ENCODE assay signal across 1 cellular context in genomic region chr12:95218164-95218851, GRCh38.
TF ChIP-seq lines count a peak whose summit lies in the region.

No MANE protein-coding gene starts in this region.

TF ChIP-seq in GM12878, 131 proteins besides CTCF, POLR2A, EP300 and RAD21:
- TF ChIP-seq SRF (IDR thresholded peaks at IDR 0.05; ENCODE audit: low read depth in 2 of 2, low read length in 2 of 2) (peak in 1 of 2 experiments; percentile 74; a peak in 2 of 4 replicates), SMARCA5 (IDR thresholded peaks at IDR 0.05) (no peak), RBBP5 (conservative IDR thresholded peaks at IDR 0.05) (no peak), POU2F2 (IDR thresholded peaks at IDR 0.05; ENCODE audit: borderline replicate concordance, low read depth, low read length) (no peak), MEF2A (IDR thresholded peaks at IDR 0.05; ENCODE audit: insufficient read depth, low read depth, low read length) (peak; percentile 32; the same call in 1 of the 2 replicates), MTA3 (IDR thresholded peaks at IDR 0.05; ENCODE audit: borderline replicate concordance, low read length) (0 out of 2 replicates have a peak, but pooled peaks have one; percentile 47), TARDBP (IDR thresholded peaks at IDR 0.05; ENCODE audit: borderline replicate concordance) (no peak), ZNF384 (IDR thresholded peaks at IDR 0.05; ENCODE audit: borderline replicate concordance, low read depth, low read length) (peak; percentile 80), STAT3 (IDR thresholded peaks at IDR 0.05; ENCODE audit: low read depth, low read length) (no peak), TAF1 (IDR thresholded peaks at IDR 0.05; ENCODE audit: borderline replicate concordance, low read depth, low read length) (peak; percentile 35; the same call in 1 of the 2 replicates), SKIL (IDR thresholded peaks at IDR 0.05; ENCODE audit: low read depth, poor library complexity, severe bottlenecking) (peak; percentile 33), FOXM1 (IDR thresholded peaks at IDR 0.05; ENCODE audit: low read depth, low read length) (no peak), EED (IDR thresholded peaks at IDR 0.05; ENCODE audit: low read depth) (0 out of 2 replicates have a peak, but pooled peaks have one; percentile 28), MEF2B (IDR thresholded peaks at IDR 0.05; ENCODE audit: partially characterized antibody, poor library complexity, severe bottlenecking) (peak; percentile 21), YY1 (IDR thresholded peaks at IDR 0.05; ENCODE audit: low read depth, low read length) (peak; percentile 90), MTA2 (IDR thresholded peaks at IDR 0.05; ENCODE audit: low read depth) (no peak), ZSCAN29 (IDR thresholded peaks at IDR 0.05) (no peak; the same call in 1 of the 2 replicates), IKZF2 (IDR thresholded peaks at IDR 0.05) (peak in 1 of 2 experiments; percentile 5; a peak in 1 of 4 replicates), ZNF24 (IDR thresholded peaks at IDR 0.05) (no peak), CBX5 (IDR thresholded peaks at IDR 0.05; ENCODE audit: low read depth) (0 out of 2 replicates have a peak, but pooled peaks have one; percentile 29), RB1 (IDR thresholded peaks at IDR 0.05; ENCODE audit: borderline replicate concordance) (no peak), RUNX3 (IDR thresholded peaks at IDR 0.05; ENCODE audit: low read length) (no peak), E4F1 (IDR thresholded peaks at IDR 0.05; ENCODE audit: borderline replicate concordance, partially characterized antibody) (no peak), BACH1 (IDR thresholded peaks at IDR 0.05; ENCODE audit: borderline replicate concordance) (no peak), STAT1 (conservative IDR thresholded peaks at IDR 0.05) (no peak), PML (IDR thresholded peaks at IDR 0.05; ENCODE audit: low read length) (peak; percentile 6; the same call in 1 of the 2 replicates), RFX5 (IDR thresholded peaks at IDR 0.05; ENCODE audit: low read depth, low read length) (no peak), TCF3 (IDR thresholded peaks at IDR 0.05; ENCODE audit: borderline replicate concordance, insufficient read depth, low read depth, low read length) (no peak), ETV6 (conservative IDR thresholded peaks at IDR 0.05 in 1 of 2, IDR thresholded peaks at IDR 0.05 in 1 of 2; ENCODE audit: borderline replicate concordance in 1 of 2, low read depth in 1 of 2) (no peak), IKZF1 (conservative IDR thresholded peaks at IDR 0.05) (no peak; the same call in 1 of the 2 replicates), HDGF (IDR thresholded peaks at IDR 0.05) (no peak), RAD51 (IDR thresholded peaks at IDR 0.05) (0 out of 2 replicates have a peak, but pooled peaks have one; percentile 14), RCOR1 (conservative IDR thresholded peaks at IDR 0.05; ENCODE audit: low read depth, low read length) (no peak), JUNB (IDR thresholded peaks at IDR 0.05) (no peak), CHD1 (IDR thresholded peaks at IDR 0.05; ENCODE audit: low read depth, low read length) (0 out of 2 replicates have a peak, but pooled peaks have one; percentile 16), FOXK2 (IDR thresholded peaks at IDR 0.05) (no peak)
- TF ChIP-seq, protein P1, sequence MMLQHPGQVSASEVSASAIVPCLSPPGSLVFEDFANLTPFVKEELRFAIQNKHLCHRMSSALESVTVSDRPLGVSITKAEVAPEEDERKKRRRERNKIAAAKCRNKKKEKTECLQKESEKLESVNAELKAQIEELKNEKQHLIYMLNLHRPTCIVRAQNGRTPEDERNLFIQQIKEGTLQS (IDR thresholded peaks at IDR 0.05; ENCODE audit: borderline replicate concordance, extremely low read depth, low read depth, low read length), result no peak
- TF ChIP-seq, protein P2, sequence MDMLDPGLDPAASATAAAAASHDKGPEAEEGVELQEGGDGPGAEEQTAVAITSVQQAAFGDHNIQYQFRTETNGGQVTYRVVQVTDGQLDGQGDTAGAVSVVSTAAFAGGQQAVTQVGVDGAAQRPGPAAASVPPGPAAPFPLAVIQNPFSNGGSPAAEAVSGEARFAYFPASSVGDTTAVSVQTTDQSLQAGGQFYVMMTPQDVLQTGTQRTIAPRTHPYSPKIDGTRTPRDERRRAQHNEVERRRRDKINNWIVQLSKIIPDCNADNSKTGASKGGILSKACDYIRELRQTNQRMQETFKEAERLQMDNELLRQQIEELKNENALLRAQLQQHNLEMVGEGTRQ (IDR thresholded peaks at IDR 0.05; ENCODE audit: borderline replicate concordance, low read depth, low read length), result no peak
- TF ChIP-seq, protein P3, sequence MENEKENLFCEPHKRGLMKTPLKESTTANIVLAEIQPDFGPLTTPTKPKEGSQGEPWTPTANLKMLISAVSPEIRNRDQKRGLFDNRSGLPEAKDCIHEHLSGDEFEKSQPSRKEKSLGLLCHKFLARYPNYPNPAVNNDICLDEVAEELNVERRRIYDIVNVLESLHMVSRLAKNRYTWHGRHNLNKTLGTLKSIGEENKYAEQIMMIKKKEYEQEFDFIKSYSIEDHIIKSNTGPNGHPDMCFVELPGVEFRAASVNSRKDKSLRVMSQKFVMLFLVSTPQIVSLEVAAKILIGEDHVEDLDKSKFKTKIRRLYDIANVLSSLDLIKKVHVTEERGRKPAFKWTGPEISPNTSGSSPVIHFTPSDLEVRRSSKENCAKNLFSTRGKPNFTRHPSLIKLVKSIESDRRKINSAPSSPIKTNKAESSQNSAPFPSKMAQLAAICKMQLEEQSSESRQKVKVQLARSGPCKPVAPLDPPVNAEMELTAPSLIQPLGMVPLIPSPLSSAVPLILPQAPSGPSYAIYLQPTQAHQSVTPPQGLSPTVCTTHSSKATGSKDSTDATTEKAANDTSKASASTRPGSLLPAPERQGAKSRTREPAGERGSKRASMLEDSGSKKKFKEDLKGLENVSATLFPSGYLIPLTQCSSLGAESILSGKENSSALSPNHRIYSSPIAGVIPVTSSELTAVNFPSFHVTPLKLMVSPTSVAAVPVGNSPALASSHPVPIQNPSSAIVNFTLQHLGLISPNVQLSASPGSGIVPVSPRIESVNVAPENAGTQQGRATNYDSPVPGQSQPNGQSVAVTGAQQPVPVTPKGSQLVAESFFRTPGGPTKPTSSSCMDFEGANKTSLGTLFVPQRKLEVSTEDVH (IDR thresholded peaks at IDR 0.05; ENCODE audit: low read depth, partially characterized antibody), result no peak
- TF ChIP-seq, protein P4, sequence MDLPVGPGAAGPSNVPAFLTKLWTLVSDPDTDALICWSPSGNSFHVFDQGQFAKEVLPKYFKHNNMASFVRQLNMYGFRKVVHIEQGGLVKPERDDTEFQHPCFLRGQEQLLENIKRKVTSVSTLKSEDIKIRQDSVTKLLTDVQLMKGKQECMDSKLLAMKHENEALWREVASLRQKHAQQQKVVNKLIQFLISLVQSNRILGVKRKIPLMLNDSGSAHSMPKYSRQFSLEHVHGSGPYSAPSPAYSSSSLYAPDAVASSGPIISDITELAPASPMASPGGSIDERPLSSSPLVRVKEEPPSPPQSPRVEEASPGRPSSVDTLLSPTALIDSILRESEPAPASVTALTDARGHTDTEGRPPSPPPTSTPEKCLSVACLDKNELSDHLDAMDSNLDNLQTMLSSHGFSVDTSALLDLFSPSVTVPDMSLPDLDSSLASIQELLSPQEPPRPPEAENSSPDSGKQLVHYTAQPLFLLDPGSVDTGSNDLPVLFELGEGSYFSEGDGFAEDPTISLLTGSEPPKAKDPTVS (IDR thresholded peaks at IDR 0.05; ENCODE audit: low read depth, low read length), result no peak
- TF ChIP-seq, protein P5, sequence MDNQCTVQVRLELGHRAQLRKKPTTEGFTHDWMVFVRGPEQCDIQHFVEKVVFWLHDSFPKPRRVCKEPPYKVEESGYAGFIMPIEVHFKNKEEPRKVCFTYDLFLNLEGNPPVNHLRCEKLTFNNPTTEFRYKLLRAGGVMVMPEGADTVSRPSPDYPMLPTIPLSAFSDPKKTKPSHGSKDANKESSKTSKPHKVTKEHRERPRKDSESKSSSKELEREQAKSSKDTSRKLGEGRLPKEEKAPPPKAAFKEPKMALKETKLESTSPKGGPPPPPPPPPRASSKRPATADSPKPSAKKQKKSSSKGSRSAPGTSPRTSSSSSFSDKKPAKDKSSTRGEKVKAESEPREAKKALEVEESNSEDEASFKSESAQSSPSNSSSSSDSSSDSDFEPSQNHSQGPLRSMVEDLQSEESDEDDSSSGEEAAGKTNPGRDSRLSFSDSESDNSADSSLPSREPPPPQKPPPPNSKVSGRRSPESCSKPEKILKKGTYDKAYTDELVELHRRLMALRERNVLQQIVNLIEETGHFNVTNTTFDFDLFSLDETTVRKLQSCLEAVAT (IDR thresholded peaks at IDR 0.05), result peak; percentile 97
- TF ChIP-seq, protein P6, sequence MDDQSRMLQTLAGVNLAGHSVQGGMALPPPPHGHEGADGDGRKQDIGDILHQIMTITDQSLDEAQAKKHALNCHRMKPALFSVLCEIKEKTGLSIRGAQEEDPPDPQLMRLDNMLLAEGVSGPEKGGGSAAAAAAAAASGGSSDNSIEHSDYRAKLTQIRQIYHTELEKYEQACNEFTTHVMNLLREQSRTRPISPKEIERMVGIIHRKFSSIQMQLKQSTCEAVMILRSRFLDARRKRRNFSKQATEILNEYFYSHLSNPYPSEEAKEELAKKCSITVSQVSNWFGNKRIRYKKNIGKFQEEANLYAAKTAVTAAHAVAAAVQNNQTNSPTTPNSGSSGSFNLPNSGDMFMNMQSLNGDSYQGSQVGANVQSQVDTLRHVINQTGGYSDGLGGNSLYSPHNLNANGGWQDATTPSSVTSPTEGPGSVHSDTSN (IDR thresholded peaks at IDR 0.05; ENCODE audit: insufficient replicate concordance, low read depth, low read length), result no peak
